ENCODE assay signal across 1 cellular context in the genomic region with DNA sequence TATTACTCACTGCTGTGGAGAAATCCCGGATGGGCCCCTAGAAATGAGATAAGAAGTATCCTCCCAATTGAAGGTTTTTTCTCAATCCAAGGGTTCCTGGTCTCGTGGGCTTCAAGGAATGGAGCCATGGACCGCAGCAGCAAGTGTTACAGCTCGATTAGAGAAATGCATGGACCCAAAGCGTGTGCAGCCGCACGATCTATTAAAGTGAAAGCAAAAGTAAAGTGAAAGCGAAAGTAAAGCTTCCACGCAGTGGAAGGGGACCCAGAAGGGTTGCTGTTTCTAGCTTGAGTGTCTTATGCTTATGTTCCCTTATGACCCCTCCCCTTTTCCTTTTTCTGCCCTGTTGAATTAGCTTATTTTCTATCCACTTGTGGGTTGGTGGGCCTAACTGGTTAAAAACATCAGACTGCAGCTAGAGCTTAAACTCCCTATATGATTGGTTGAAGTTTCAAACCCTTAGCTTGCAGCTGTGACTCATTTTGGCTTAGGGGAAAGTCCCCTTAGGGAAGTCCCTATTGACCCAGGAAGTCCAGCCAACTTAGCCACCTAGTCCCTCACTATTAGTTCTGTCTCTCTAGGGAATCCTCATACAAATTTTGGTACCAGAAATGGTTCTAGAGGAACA.
TF ChIP-seq lines count a peak whose summit lies in the region.

No MANE protein-coding gene starts in this region.

TF ChIP-seq in SK-N-SH, 30 proteins besides CTCF, POLR2A, EP300 and RAD21 (continued from another document):
- TF ChIP-seq, protein P1, sequence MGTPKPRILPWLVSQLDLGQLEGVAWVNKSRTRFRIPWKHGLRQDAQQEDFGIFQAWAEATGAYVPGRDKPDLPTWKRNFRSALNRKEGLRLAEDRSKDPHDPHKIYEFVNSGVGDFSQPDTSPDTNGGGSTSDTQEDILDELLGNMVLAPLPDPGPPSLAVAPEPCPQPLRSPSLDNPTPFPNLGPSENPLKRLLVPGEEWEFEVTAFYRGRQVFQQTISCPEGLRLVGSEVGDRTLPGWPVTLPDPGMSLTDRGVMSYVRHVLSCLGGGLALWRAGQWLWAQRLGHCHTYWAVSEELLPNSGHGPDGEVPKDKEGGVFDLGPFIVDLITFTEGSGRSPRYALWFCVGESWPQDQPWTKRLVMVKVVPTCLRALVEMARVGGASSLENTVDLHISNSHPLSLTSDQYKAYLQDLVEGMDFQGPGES (IDR thresholded peaks at IDR 0.05; ENCODE audit: low read depth, low read length): no peak
- TF ChIP-seq, protein P2, sequence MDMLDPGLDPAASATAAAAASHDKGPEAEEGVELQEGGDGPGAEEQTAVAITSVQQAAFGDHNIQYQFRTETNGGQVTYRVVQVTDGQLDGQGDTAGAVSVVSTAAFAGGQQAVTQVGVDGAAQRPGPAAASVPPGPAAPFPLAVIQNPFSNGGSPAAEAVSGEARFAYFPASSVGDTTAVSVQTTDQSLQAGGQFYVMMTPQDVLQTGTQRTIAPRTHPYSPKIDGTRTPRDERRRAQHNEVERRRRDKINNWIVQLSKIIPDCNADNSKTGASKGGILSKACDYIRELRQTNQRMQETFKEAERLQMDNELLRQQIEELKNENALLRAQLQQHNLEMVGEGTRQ (IDR thresholded peaks at IDR 0.05; ENCODE audit: borderline replicate concordance, low read depth, low read length): no peak
- TF ChIP-seq, protein P3, sequence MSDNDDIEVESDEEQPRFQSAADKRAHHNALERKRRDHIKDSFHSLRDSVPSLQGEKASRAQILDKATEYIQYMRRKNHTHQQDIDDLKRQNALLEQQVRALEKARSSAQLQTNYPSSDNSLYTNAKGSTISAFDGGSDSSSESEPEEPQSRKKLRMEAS (IDR thresholded peaks at IDR 0.05; ENCODE audit: low read depth): no peak
